In genomic region chr17:431494-431893, GRCh38 we compare ENCODE assay signal across 39 cellular contexts.
"Had no signal": no experiment of that assay in that cellular context is flagged by ENCODE, and none has a peak within 500 bp of the region (broad histone marks: within the 10 kb centered on the region; RNA-seq: fewer than 3 reads in every experiment).

No MANE protein-coding gene starts in this region.

- H3K36me3 ChIP-seq: adrenal gland, ascending aorta, brain microvascular endothelial cell, breast epithelium, cardiac muscle cell had no signal

- H3K27ac ChIP-seq: adrenal gland, ascending aorta, body of pancreas, brain microvascular endothelial cell, breast epithelium, cardiac muscle cell had no signal

- H3K4me3 Mint-ChIP-seq: activated naive CD4-positive, alpha-beta T cell treated with anti-CD3 and anti-CD28 coated beads for 36 hours; activated naive CD4-positive, alpha-beta T cell treated with anti-CD3 and anti-CD28 coated beads, Interleukin-2, amount 10 ng/mL, durations not matched to agents 7 days and 5 days; activated naive CD4-positive, alpha-beta T cell treated with anti-CD3 and anti-CD28 coated beads, Interleukin-2, amount 50 U/mL, for 24 hours; activated naive CD8-positive, alpha-beta T cell; activated naive CD8-positive, alpha-beta T cell treated with anti-CD3 and anti-CD28 coated beads for 36 hours; activated naive CD8-positive, alpha-beta T cell treated with anti-CD3 and anti-CD28 coated beads, Interleukin-2, amount 10 ng/mL, durations not matched to agents 7 days and 5 days; activated naive CD8-positive, alpha-beta T cell treated with anti-CD3 and anti-CD28 coated beads, Interleukin-2, amount 50 U/mL, for 24 hours; activated T-cell treated with anti-CD3 and anti-CD28 coated beads, Interleukin-2, amount 50 U/mL, for 24 hours; activated T-cell treated with anti-CD3 and anti-CD28 coated beads, Interleukin-2, amount 50 U/mL, for 4 hours; activated T-cell treated with anti-CD3 and anti-CD28 coated beads, Interleukin-2, amount 50 U/mL, for 72 hours; activated T-helper 1 cell treated with anti-CD3 and anti-CD28 coated beads, Interleukin-12 subunit alpha, Interleukin-12 subunit beta, Interleukin-2, Interleukin-4 antibody, amounts not matched to agents 30 ng/mL and 10 ng/mL and 1 ng/mL, durations not matched to agents 14 hours and 24 hours and 36 hours; activated T-helper 17 cell treated with anti-CD3 and anti-CD28 coated beads, Interleukin-2, amount 50 U/mL, for 72 hours; brain; central memory CD8-positive, alpha-beta T cell had no signal

- FAIRE-seq: astrocyte, bronchial epithelial cell had no signal

- H3K27ac Mint-ChIP-seq: activated naive CD4-positive, alpha-beta T cell treated with anti-CD3 and anti-CD28 coated beads for 36 hours; activated naive CD4-positive, alpha-beta T cell treated with anti-CD3 and anti-CD28 coated beads, Interleukin-2, amount 10 ng/mL, durations not matched to agents 7 days and 5 days; activated naive CD4-positive, alpha-beta T cell treated with anti-CD3 and anti-CD28 coated beads, Interleukin-2, amount 50 U/mL, for 24 hours; activated naive CD4-positive, alpha-beta T cell treated with anti-CD3 and anti-CD28 coated beads, Interleukin-2, amount 50 U/mL, for 72 hours; activated naive CD8-positive, alpha-beta T cell; activated naive CD8-positive, alpha-beta T cell treated with anti-CD3 and anti-CD28 coated beads for 36 hours; activated naive CD8-positive, alpha-beta T cell treated with anti-CD3 and anti-CD28 coated beads, Interleukin-2, amount 10 ng/mL, durations not matched to agents 7 days and 5 days; activated naive CD8-positive, alpha-beta T cell treated with anti-CD3 and anti-CD28 coated beads, Interleukin-2, amount 50 U/mL, for 24 hours; activated T-cell treated with anti-CD3 and anti-CD28 coated beads, Interleukin-2, amount 50 U/mL, for 24 hours; activated T-cell treated with anti-CD3 and anti-CD28 coated beads, Interleukin-2, amount 50 U/mL, for 72 hours; activated T-helper 1 cell treated with anti-CD3 and anti-CD28 coated beads, Interleukin-12 subunit alpha, Interleukin-12 subunit beta, Interleukin-2, Interleukin-4 antibody, amounts not matched to agents 30 ng/mL and 10 ng/mL and 1 ng/mL, durations not matched to agents 14 hours and 24 hours and 36 hours; activated T-helper 17 cell treated with anti-CD3 and anti-CD28 coated beads, Interleukin-2, amount 50 U/mL, for 72 hours; activated T-helper 2 cell treated with anti-CD3 and anti-CD28 coated beads, Interferon-gamma antibody, Interleukin-2, Interleukin-4, amounts not matched to agents 10 μg/mL and 5 μg/mL and 100 μg/mL, durations not matched to agents 14 hours and 24 hours and 36 hours; brain had no signal

- H3K4me1 Mint-ChIP-seq: activated naive CD4-positive, alpha-beta T cell treated with anti-CD3 and anti-CD28 coated beads, Interleukin-2, amount 50 U/mL, for 24 hours; activated T-helper 17 cell treated with anti-CD3 and anti-CD28 coated beads, Interleukin-2, amount 50 U/mL, for 72 hours; central memory CD8-positive, alpha-beta T cell had no signal

- H3K4me1 ChIP-seq: adrenal gland, ascending aorta, body of pancreas, breast epithelium had no signal

- H3K27me3 ChIP-seq: adrenal gland, ascending aorta, body of pancreas, brain microvascular endothelial cell, breast epithelium, cardiac muscle cell had no signal

- H3K36me3 Mint-ChIP-seq: activated naive CD8-positive, alpha-beta T cell; activated naive CD8-positive, alpha-beta T cell treated with anti-CD3 and anti-CD28 coated beads for 36 hours; brain had no signal

- H3K9me3 ChIP-seq: adrenal gland had no signal

- H3K27me3 Mint-ChIP-seq: activated naive CD4-positive, alpha-beta T cell treated with anti-CD3 and anti-CD28 coated beads, Interleukin-2, amount 50 U/mL, for 24 hours; activated naive CD8-positive, alpha-beta T cell; activated naive CD8-positive, alpha-beta T cell treated with anti-CD3 and anti-CD28 coated beads for 36 hours; activated naive CD8-positive, alpha-beta T cell treated with anti-CD3 and anti-CD28 coated beads, Interleukin-2, amount 50 U/mL, for 24 hours; activated T-cell treated with anti-CD3 and anti-CD28 coated beads, Interleukin-2, amount 50 U/mL, for 24 hours; activated T-helper 17 cell treated with anti-CD3 and anti-CD28 coated beads, Interleukin-2, amount 50 U/mL, for 72 hours; central memory CD8-positive, alpha-beta T cell had no signal

- ATAC-seq: activated naive CD4-positive, alpha-beta T cell treated with anti-CD3 and anti-CD28 coated beads, Interleukin-2, amount 50 U/mL, for 72 hours; activated naive CD8-positive, alpha-beta T cell treated with anti-CD3 and anti-CD28 coated beads, Interleukin-2, amount 50 U/mL, for 24 hours; activated T-cell treated with anti-CD3 and anti-CD28 coated beads, Interleukin-2, amount 50 U/mL, for 4 hours; activated T-cell treated with anti-CD3 and anti-CD28 coated beads, Interleukin-2, amount 50 U/mL, for 72 hours; activated T-helper 17 cell treated with anti-CD3 and anti-CD28 coated beads, Interleukin-2, amount 50 U/mL, for 72 hours; body of pancreas had no signal

- H3K4me3 ChIP-seq: adrenal gland, ascending aorta, body of pancreas, breast epithelium, cardiac muscle cell had no signal

- DNase-seq: activated effector memory CD4-positive, alpha-beta T cell treated with Interleukin-2 at 50 U/mL for 16 hours; activated gamma-delta T cell; activated gamma-delta T cell treated with Interleukin-2 at 50 U/mL for 16 hours; activated naive CD4-positive, alpha-beta T cell; activated naive CD4-positive, alpha-beta T cell treated with anti-CD3 and anti-CD28 coated beads for 36 hours; activated naive CD4-positive, alpha-beta T cell treated with anti-CD3 and anti-CD28 coated beads, Interleukin-2, amount 10 ng/mL, durations not matched to agents 7 days and 5 days; activated naive CD4-positive, alpha-beta T cell treated with anti-CD3 and anti-CD28 coated beads, Interleukin-2, amount 50 U/mL, for 16 hours; activated naive CD4-positive, alpha-beta T cell treated with Interleukin-2 at 50 U/mL for 16 hours; activated naive CD8-positive, alpha-beta T cell treated with anti-CD3 and anti-CD28 coated beads for 36 hours; activated naive CD8-positive, alpha-beta T cell treated with anti-CD3 and anti-CD28 coated beads, Interleukin-2, amount 10 ng/mL, durations not matched to agents 7 days and 5 days; activated naive CD8-positive, alpha-beta T cell treated with anti-CD3 and anti-CD28 coated beads, Interleukin-2, amount 50 U/mL, for 24 hours; activated T-cell treated with anti-CD3 and anti-CD28 coated beads, Interleukin-2, amount 50 U/mL, for 1 hour; activated T-cell treated with anti-CD3 and anti-CD28 coated beads, Interleukin-2, amount 50 U/mL, for 24 hours; activated T-cell treated with anti-CD3 and anti-CD28 coated beads, Interleukin-2, amount 50 U/mL, for 4 hours; activated T-cell treated with anti-CD3 and anti-CD28 coated beads, Interleukin-2, amount 50 U/mL, for 48 hours; activated T-cell treated with anti-CD3 and anti-CD28 coated beads, Interleukin-2, amount 50 U/mL, for 72 hours; adrenal gland; amniotic stem cell; amygdala; anterior cingulate cortex; aorta; body of pancreas; brain microvascular endothelial cell; caudate nucleus; central memory CD4-positive, alpha-beta T cell; cerebellar nuclear complex had no signal

- H3K9me3 Mint-ChIP-seq: central memory CD8-positive, alpha-beta T cell had no signal
